Comparison of ENCODE assay signal across 17 cellular contexts in the genomic region with DNA sequence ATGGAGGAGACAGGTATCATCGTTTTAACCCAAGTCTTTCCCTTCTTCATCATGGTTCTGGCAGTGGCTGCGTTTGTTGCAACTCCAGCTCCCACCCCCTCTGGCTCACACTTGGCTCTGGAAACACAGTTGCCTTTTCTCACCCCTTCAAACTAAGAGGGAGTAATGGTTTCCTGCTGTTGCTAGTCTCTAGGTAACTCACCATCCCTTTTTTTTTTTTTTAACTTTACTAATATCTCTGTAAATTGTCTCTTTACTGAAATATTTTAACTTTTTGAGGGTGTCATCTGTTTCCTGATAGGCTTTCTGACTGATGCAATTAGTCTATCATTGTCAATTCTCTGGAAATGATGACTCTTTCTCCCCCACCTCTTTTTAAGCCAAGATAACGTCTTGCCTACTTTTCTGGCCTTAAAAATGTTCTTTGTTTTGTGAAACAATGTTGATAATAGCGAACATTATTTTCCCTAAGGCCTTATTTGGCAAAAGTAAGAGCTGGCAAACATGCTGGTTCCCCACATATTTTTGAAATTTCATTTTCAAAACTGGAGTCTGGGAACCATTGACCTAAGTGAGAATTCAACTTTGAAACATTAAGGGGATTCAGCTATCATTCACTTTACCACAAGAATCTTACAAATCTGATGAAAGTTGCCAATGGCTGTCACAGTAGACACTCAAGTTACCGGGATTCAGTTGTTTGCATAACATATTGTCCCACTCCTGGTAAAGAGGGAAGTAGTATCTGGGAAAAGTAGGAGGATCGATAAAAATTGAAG.
A peak's percentile ranks its signal among the peaks of the same experiment; 100 is the strongest.
DNase-seq lines count a peak whose midpoint lies in the region; ATAC-seq and TF ChIP-seq lines count a peak whose summit lies in the region.
"Had no signal": no experiment of that assay in that cellular context is flagged by ENCODE, and none has a peak within 500 bp of the region (broad histone marks: within the 10 kb centered on the region; RNA-seq: fewer than 3 reads in every experiment).

No MANE protein-coding gene starts in this region.

- peak overlapping the region; percentile 3 for H3K4me3 Mint-ChIP-seq in chondrocyte (ENCODE audit: unreplicated experiment)
- H3K4me3 Mint-ChIP-seq: CD4-positive, CD25-positive, alpha-beta regulatory T cell had no signal

- no peaks in the 10 kb centered on the region for H3K27me3 Mint-ChIP-seq in chondrocyte (ENCODE audit: low read depth)
- H3K27me3 Mint-ChIP-seq: CD4-positive, CD25-positive, alpha-beta regulatory T cell had no signal

- H3K4me1 ChIP-seq in mesenchymal stem cell (ENCODE audit: control insufficient read depth, insufficient read depth, low read depth, low read length) (peaks cover 2% of the 10 kb centered on the region), suprapubic skin (no peaks in the 10 kb centered on the region), prostate gland (replicated peaks) (no peaks in the 10 kb centered on the region)

- H3K27ac ChIP-seq in mesenchymal stem cell (ENCODE audit: low read length, poor library complexity, severe bottlenecking) (no peak overlapping the region), suprapubic skin (peak overlapping the region; percentile 54), prostate gland (no peak overlapping the region)

- no peak overlapping the region for H3K14ac ChIP-seq in mesenchymal stem cell (ENCODE audit: low read length in 2 of 2)

- H3K4ac ChIP-seq in mesenchymal stem cell (ENCODE audit: low read depth in 1 of 2, low read length in 2 of 2): peak overlapping the region in 1 of 2 experiments; percentile 4

- no peaks in the 10 kb centered on the region for H3K36me3 Mint-ChIP-seq in chondrocyte (ENCODE audit: low read depth)
- H3K36me3 Mint-ChIP-seq: CD4-positive, CD25-positive, alpha-beta regulatory T cell had no signal

- H3K27me3 ChIP-seq in mesenchymal stem cell (ENCODE audit: control insufficient read depth in 1 of 2, insufficient read depth in 1 of 2, low read length in 2 of 2) (no peaks in the 10 kb centered on the region), suprapubic skin (no peaks in the 10 kb centered on the region), prostate gland (replicated peaks; ENCODE audit: insufficient read depth) (no peaks in the 10 kb centered on the region)

- no peak overlapping the region for H3K23ac ChIP-seq in mesenchymal stem cell (ENCODE audit: low read length in 2 of 2)

- H3K79me1 ChIP-seq in mesenchymal stem cell (replicated peaks; ENCODE audit: low read length, poor library complexity, severe bottlenecking): peaks cover 3% of the 10 kb centered on the region

- no peaks in the 10 kb centered on the region for H3K36me3 ChIP-seq in mesenchymal stem cell (ENCODE audit: control insufficient read depth in 1 of 2, insufficient read depth in 2 of 2, low read depth in 1 of 2, low read length in 2 of 2)
- H3K36me3 ChIP-seq in suprapubic skin: no peaks in the 10 kb centered on the region
- H3K36me3 ChIP-seq in prostate gland: no peaks in the 10 kb centered on the region

- H2AK5ac ChIP-seq in mesenchymal stem cell (ENCODE audit: low read length, severe bottlenecking): no peak overlapping the region

- peak overlapping the region in 1 of 2 experiments; percentile 48 for H3K18ac ChIP-seq in mesenchymal stem cell (ENCODE audit: low read depth in 1 of 2, low read length in 2 of 2)

- TF ChIP-seq CTCF in chondrocyte (IDR thresholded peaks at IDR 0.05) (no peak), suprapubic skin (IDR thresholded peaks at IDR 0.05) (no peak), prostate gland (IDR thresholded peaks at IDR 0.05) (no peak)

- H3K4me2 ChIP-seq in mesenchymal stem cell (ENCODE audit: low read length, poor library complexity, severe bottlenecking): no peak overlapping the region

- H2BK5ac ChIP-seq in mesenchymal stem cell (ENCODE audit: low read depth, low read length, poor library complexity, severe bottlenecking): no peak overlapping the region

- H2BK15ac ChIP-seq in mesenchymal stem cell (ENCODE audit: low read depth, poor library complexity, severe bottlenecking): no peak overlapping the region

- peaks cover 9% of the 10 kb centered on the region for H3K9me3 Mint-ChIP-seq in chondrocyte (ENCODE audit: low read depth)

- peak overlapping the region; percentile 15 to 83 for H2BK12ac ChIP-seq in mesenchymal stem cell (ENCODE audit: low read length in 2 of 2)

- no peak overlapping the region for H3K9ac ChIP-seq in mesenchymal stem cell (ENCODE audit: low read length)

- no peak overlapping the region for H4K8ac ChIP-seq in mesenchymal stem cell (ENCODE audit: low read length)

- TF ChIP-seq POLR2A in suprapubic skin (IDR thresholded peaks at IDR 0.05) (no peak), prostate gland (IDR thresholded peaks at IDR 0.05) (no peak)

- H3K4me3 ChIP-seq in mesenchymal stem cell (ENCODE audit: insufficient read depth in 1 of 2, low read depth in 1 of 2, low read length in 2 of 2): no peak overlapping the region
- no peak overlapping the region for H3K4me3 ChIP-seq in suprapubic skin
- H3K4me3 ChIP-seq in prostate gland: no peak overlapping the region

- H3K27ac Mint-ChIP-seq in chondrocyte (ENCODE audit: unreplicated experiment): peak overlapping the region; percentile 57
- H3K27ac Mint-ChIP-seq: CD4-positive, CD25-positive, alpha-beta regulatory T cell had no signal

- DNase-seq in GM04504 (ENCODE audit: low read depth) (peak; percentile 40), chondrocyte (ENCODE audit: low spot score) (no peak), mesenchymal stem cell (no peak), suprapubic skin (ENCODE audit: low spot score in 2 of 2) (no peak), prostate gland (ENCODE audit: low spot score) (no peak)
- DNase-seq: CD4-positive, CD25-positive, alpha-beta regulatory T cell; DMS79 treated with DMSO at 0.1 percent for 48 hours; GF-D8; Kasumi-1; NCI-H2029; NCI-H2171 treated with DMSO at 0.1 percent for 48 hours; NCI-H510A; NCI-H82 had no signal

- H2BK120ac ChIP-seq in mesenchymal stem cell (ENCODE audit: low read depth, low read length): no peak overlapping the region

- peaks cover 34% of the 10 kb centered on the region for H3K4me1 Mint-ChIP-seq in chondrocyte (ENCODE audit: low read depth)
- H3K4me1 Mint-ChIP-seq: CD4-positive, CD25-positive, alpha-beta regulatory T cell had no signal

- ATAC-seq in HG03139 (IDR thresholded peaks at IDR 0.05; ENCODE audit: unreplicated experiment): no peak
- ATAC-seq in HG03432 (IDR thresholded peaks at IDR 0.05; ENCODE audit: unreplicated experiment): no peak
- ATAC-seq: Panc1, Right ventricle myocardium inferior had no signal

- no peak overlapping the region for H2AFZ ChIP-seq in mesenchymal stem cell (ENCODE audit: low read depth, low read length)

- 74% methylated on average over 5 of the region's 6 CpGs for WGBS in mesenchymal stem cell
- WGBS in suprapubic skin: 57% methylated on average over 6 of the region's 6 CpGs
- WGBS in prostate gland: 74% methylated on average over 6 of the region's 6 CpGs

- no peak for TF ChIP-seq EP300 in suprapubic skin (IDR thresholded peaks at IDR 0.05)

- no peak overlapping the region for H4K91ac ChIP-seq in mesenchymal stem cell (ENCODE audit: low read length)

- peaks cover 4% of the 10 kb centered on the region for H3K9me3 ChIP-seq in mesenchymal stem cell (ENCODE audit: control insufficient read depth, low read length)
- no peaks in the 10 kb centered on the region for H3K9me3 ChIP-seq in suprapubic skin
- H3K9me3 ChIP-seq in prostate gland: no peaks in the 10 kb centered on the region

- intact Hi-C loops in prostate gland (cut with DNase I): no loop called here
